3 cellular contexts compared by ENCODE assay signal in the genomic region with DNA sequence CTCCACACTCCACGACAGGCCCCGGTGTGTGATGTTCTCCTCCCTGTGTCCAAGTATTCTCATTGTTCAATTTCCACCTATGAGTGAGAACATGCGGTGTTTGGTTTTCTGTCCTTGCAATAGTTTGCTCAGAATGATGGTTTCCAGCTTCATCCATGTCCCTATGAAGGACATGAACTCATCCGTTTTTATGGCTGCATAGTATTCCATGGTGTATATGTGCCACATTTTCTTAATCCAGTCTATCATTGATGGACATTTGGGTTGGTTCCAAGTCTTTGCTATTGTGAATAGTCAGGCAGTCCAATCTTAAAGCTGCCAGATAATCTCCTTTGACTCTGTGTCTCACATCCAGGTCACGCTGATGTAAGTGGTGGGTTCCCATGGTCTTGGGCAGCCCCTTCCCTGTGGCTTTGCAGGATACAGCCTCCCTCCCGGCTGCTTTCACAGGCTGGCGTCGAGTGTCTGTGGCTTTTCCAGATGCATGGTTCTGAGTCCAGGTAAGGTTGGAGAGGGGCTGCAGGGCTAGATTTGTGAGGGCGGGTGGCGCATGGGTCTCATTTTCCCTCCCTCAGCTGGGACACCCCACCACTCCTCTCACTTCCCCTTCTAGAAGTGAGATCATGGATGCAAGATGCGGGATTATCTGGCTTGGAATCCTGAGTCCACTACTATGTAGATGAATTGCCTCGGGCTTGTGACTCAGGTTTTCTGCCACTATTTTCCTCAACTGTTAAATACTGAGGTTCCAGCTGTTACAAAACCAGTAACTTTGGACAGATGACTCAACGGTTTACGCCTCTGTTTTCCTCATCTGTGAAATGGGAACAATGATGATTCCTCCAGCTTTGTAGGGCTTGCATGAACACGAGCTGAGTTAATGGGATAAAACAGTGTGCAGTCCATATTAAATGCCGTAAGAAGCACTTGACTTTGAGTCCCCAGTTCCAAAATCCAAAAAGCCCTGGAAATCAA. TPM values are rescaled to one million over a fixed set of nuclear protein-coding genes. Genes with fewer than 3 reads are reported as not detected.
"Had no signal": no experiment of that assay in that cellular context is flagged by ENCODE, and none has a peak within 500 bp of the region (broad histone marks: within the 10 kb centered on the region; RNA-seq: fewer than 3 reads in every experiment).

No MANE protein-coding gene starts in this region.

RNA-seq across cellular contexts. Expression of gene CD70, which starts 8.1 kb away (rescaled TPM):
- total RNA-seq: breast epithelium, cerebellum had no signal
- polyA plus RNA-seq: aorta had no signal

RNA-seq across cellular contexts. Expression of gene TNFSF9, which starts 52.0 kb away (rescaled TPM):
- polyA plus RNA-seq: aorta had no signal
